Comparison of ENCODE assay signal across 8 cellular contexts in the genomic region with DNA sequence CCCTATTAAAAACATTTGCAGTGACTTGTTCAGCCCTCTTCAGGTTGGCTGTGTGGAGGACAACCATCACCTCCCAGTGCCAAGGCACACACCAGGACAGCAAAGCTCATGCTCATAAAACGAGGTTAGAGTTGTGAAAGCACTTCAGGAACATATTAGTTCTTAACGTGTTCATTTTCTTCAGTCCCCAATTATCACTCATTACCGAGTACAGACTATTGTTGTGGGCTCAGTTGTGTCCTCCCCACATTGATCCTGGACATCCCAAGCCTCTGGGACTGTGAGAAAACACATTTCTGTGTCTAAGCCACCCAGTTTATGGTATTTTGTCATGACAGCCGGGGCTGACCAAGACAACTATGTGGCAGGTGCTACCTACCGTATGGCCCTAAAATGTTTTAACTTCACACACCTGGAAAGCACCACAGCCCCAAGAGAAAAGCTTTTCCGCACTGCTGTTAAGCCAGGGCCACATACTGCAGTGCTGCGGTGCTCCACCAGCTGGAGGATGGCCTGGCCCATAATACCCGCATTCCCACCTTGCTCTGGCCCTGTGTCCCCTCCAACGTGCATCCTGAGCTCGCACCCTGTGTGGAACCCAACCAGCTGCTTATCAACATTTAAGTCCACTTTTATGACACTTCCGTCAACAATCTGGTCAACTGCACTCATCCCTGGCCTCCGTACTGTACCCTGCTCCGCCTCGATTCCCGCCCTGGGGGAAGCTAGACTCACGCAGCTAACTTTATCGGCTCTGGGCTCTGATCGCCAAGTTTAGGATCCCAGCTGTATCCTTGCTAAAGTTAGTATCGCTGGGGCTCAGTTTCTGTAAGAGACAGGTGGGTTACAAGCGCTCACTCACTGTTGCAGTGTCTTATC.
DNase-seq lines count a peak whose midpoint lies in the region; ATAC-seq and TF ChIP-seq lines count a peak whose summit lies in the region.
"Not testable (repeated sequence)": the region's sequence is repeated elsewhere in the genome, so short reads cannot be mapped to it uniquely, and the experiment has no call there.

No MANE protein-coding gene starts in this region.

- in situ Hi-C loops in mammary epithelial cell (cut with MboI; ENCODE audit: low sequenced_read_pairs in 2 of 2) = not testable (repeated sequence)

- POLR2A ChIA-PET in HEK293 (lab: Yijun Ruan, JAX) = not testable (repeated sequence)

- H3K4me1 Mint-ChIP-seq in T-helper 2 cell treated with Interferon-gamma antibody and Interleukin-4, amounts not matched to agents 5 μg/mL and 100 μg/mL, for 36 hours (ENCODE audit: low read depth) = peaks cover 22% of the 10 kb centered on the region

- H2AFZ ChIP-seq in mammary epithelial cell (ENCODE audit: low read depth, low read length) = peak overlapping the region; percentile 97
- not testable (repeated sequence) for H2AFZ ChIP-seq in hepatocyte

- ATAC-seq in GM18868 (IDR thresholded peaks at IDR 0.05; ENCODE audit: unreplicated experiment) (peak; percentile 21), HG03460 (IDR thresholded peaks at IDR 0.05; ENCODE audit: unreplicated experiment) (peak; percentile 20), omental fat pad (ENCODE audit: low FRiP score) (peak; percentile 12)

- intact Hi-C loops in mammary epithelial cell (cut with micrococcal nuclease); vagina (cut with DNase I): not testable (repeated sequence)

- not testable (repeated sequence) for H4K20me1 ChIP-seq in mammary epithelial cell (ENCODE audit: insufficient read depth, low read length); hepatocyte (ENCODE audit: insufficient read depth, poor library complexity, severe bottlenecking)

- not testable (repeated sequence) for H3K9me2 ChIP-seq in hepatocyte (replicated peaks; ENCODE audit: insufficient read depth)

- H3K4me2 ChIP-seq in mammary epithelial cell (ENCODE audit: insufficient read depth, low read depth, low read length) (peak overlapping the region; percentile 83), hepatocyte (peak overlapping the region; percentile 92)

- CTCF ChIA-PET in HEK293 (lab: Yijun Ruan, JAX); mammary epithelial cell (lab: Charles Lee; ENCODE audit: low non-redundant PET): not testable (repeated sequence)

- not testable (repeated sequence) for H3K27me3 ChIP-seq in mammary epithelial cell (ENCODE audit: insufficient read depth, low read length); hepatocyte; vagina

- not testable (repeated sequence) for H3K79me2 ChIP-seq in mammary epithelial cell (ENCODE audit: insufficient read depth, low read length); hepatocyte

- DNase-seq in T-helper 2 cell treated with Interferon-gamma antibody and Interleukin-4, amounts not matched to agents 5 μg/mL and 100 μg/mL, for 36 hours (ENCODE audit: low spot score); mammary epithelial cell; hepatocyte (ENCODE audit: low spot score); omental fat pad (ENCODE audit: low spot score); vagina (ENCODE audit: extremely low spot score in 2 of 2): not testable (repeated sequence)

- H3K4me3 ChIP-seq in HEK293 (ENCODE audit: low read depth, low read length) (peak overlapping the region; percentile 50), mammary epithelial cell (replicated peaks in 1 of 3; ENCODE audit: insufficient read depth in 1 of 3, low read depth in 2 of 3, low read length in 3 of 3) (peak overlapping the region; percentile 58 to 61 (median 58)), vagina (peak overlapping the region; percentile 60 to 62)
- not testable (repeated sequence) for H3K4me3 ChIP-seq in hepatocyte

- not testable (repeated sequence) for BruUV-seq in mammary epithelial cell (replicated peaks; lab: Mats Ljungman, UMichigan)

- TF ChIP-seq CTCF in HEK293 (tag by site-specific recombination; IDR thresholded peaks at IDR 0.05); mammary epithelial cell (conservative IDR thresholded peaks at IDR 0.05 in 1 of 2, IDR thresholded peaks at IDR 0.05 in 1 of 2; ENCODE audit: extremely low read depth in 1 of 2, insufficient read depth in 1 of 2, low read depth in 1 of 2, low read length in 2 of 2); hepatocyte (IDR thresholded peaks at IDR 0.05; ENCODE audit: poor library complexity); omental fat pad (IDR thresholded peaks at IDR 0.05); vagina (IDR thresholded peaks at IDR 0.05): not testable (repeated sequence)

- not testable (repeated sequence) for H3K4me1 ChIP-seq in HEK293 (ENCODE audit: control insufficient read depth, insufficient read depth, low read length); mammary epithelial cell (ENCODE audit: insufficient read depth, low read length); hepatocyte (ENCODE audit: insufficient read depth); vagina

- peak overlapping the region; percentile 99 for H3K4me3 Mint-ChIP-seq in T-helper 2 cell treated with Interferon-gamma antibody and Interleukin-4, amounts not matched to agents 5 μg/mL and 100 μg/mL, for 36 hours

- not testable (repeated sequence) for H3K27ac ChIP-seq in HEK293 (ENCODE audit: extremely low read depth, low read depth, low read length); mammary epithelial cell (ENCODE audit: insufficient read depth, low read depth, low read length); hepatocyte; vagina

- H3K27me3 Mint-ChIP-seq in T-helper 2 cell treated with Interferon-gamma antibody and Interleukin-4, amounts not matched to agents 5 μg/mL and 100 μg/mL, for 36 hours (ENCODE audit: low read depth) = not testable (repeated sequence)

- TF ChIP-seq POLR2A in vagina (IDR thresholded peaks at IDR 0.05) = not testable (repeated sequence)

- H3K9me3 Mint-ChIP-seq in T-helper 2 cell treated with Interferon-gamma antibody and Interleukin-4, amounts not matched to agents 5 μg/mL and 100 μg/mL, for 36 hours = not testable (repeated sequence)

- not testable (repeated sequence) for H3K36me3 Mint-ChIP-seq in T-helper 2 cell treated with Interferon-gamma antibody and Interleukin-4, amounts not matched to agents 5 μg/mL and 100 μg/mL, for 36 hours (ENCODE audit: low read depth)

- peak overlapping the region; percentile 37 for H3K9ac ChIP-seq in mammary epithelial cell (ENCODE audit: insufficient read depth, low read length)

- H3K9me3 ChIP-seq in HEK293 (ENCODE audit: control insufficient read depth, insufficient read depth, low read depth, low read length); mammary epithelial cell (replicated peaks; ENCODE audit: insufficient read depth, low read length); hepatocyte (ENCODE audit: low read depth); vagina: not testable (repeated sequence)

- dilution Hi-C loops in mammary epithelial cell (cut with HindIII; ENCODE audit: low sequenced_read_pairs) = not testable (repeated sequence)

- H3K27ac Mint-ChIP-seq in T-helper 2 cell treated with Interferon-gamma antibody and Interleukin-4, amounts not matched to agents 5 μg/mL and 100 μg/mL, for 36 hours = peak overlapping the region; percentile 92

- 0% methylated on average over 9 of the region's 20 CpGs for WGBS in mammary epithelial cell (ENCODE audit: low coverage, missing lambda C conversion rate)
- WGBS in hepatocyte (ENCODE audit: low lambda C conversion rate, missing lambda C conversion rate) = 16% methylated on average over 18 of the region's 20 CpGs

- H3K36me3 ChIP-seq in HEK293 (ENCODE audit: control insufficient read depth in 2 of 2, insufficient read depth in 1 of 2, low read length in 2 of 2); mammary epithelial cell (ENCODE audit: insufficient read depth, low read length); hepatocyte (replicated peaks; ENCODE audit: insufficient read depth, low read depth); vagina: not testable (repeated sequence)
